Comparison of ENCODE assay signal across 21 cellular contexts in the genomic region with DNA sequence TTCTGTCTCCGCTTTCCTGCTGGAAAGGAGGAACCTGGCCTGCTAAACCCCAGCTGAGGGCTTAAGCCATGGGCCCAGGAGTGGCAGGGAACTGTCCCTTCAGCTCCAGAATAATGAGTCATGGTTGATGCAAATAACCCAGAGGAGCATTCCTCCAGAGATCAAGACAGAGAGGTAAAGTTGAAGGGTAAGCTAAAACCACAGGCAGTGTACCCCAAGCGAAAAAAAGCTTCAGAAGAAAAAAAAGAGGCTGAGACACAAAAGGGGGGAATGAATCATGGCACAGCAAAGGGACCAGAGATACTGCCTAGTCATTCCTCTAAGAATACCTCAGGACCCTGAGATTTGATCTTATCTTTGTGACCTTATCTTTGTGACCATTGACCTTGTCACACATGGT.
"Had no signal": no experiment of that assay in that cellular context is flagged by ENCODE, and none has a peak within 500 bp of the region (broad histone marks: within the 10 kb centered on the region; RNA-seq: fewer than 3 reads in every experiment).

No MANE protein-coding gene starts in this region.

- H3K4me3 Mint-ChIP-seq: naive thymus-derived CD8-positive, alpha-beta T cell had no signal

- H3K27ac ChIP-seq: ascending aorta, breast epithelium, ovary, psoas muscle, skin epidermis, transverse colon had no signal

- H3K4me3 ChIP-seq: ascending aorta, breast epithelium, ovary, psoas muscle, skin epidermis, transverse colon had no signal

- H3K9me3 ChIP-seq: ascending aorta, breast epithelium, ovary, psoas muscle, transverse colon had no signal

- DNase-seq: activated CD4-positive, alpha-beta T cell treated with anti-CD3 and anti-CD28 coated beads, Interleukin-2, amount 50 U/mL, for 1 hour; activated CD4-positive, CD25-positive, alpha-beta regulatory T cell treated with anti-CD3 and anti-CD28 coated beads, Interleukin-2, amount 50 U/mL, for 72 hours; activated CD8-positive, alpha-beta memory T cell treated with anti-CD3 and anti-CD28 coated beads, Interleukin-2, amount 50 U/mL, for 4 hours; activated effector memory CD4-positive, alpha-beta T cell treated with Interleukin-2 at 50 U/mL for 16 hours; activated naive CD4-positive, alpha-beta T cell treated with anti-CD3 and anti-CD28 coated beads, Interleukin-2, amount 50 U/mL, for 16 hours; activated T-cell treated with anti-CD3 and anti-CD28 coated beads, Interleukin-2, amount 50 U/mL, for 48 hours; cerebellar nuclear complex; cortex of kidney; head of caudate nucleus; left cardiac atrium; naive thymus-derived CD8-positive, alpha-beta T cell; ovary; psoas muscle; right cardiac atrium; stimulated activated naive CD8-positive, alpha-beta T cell treated with anti-CD3 and anti-CD28 coated beads, Interleukin-15, Interleukin-2, amounts not matched to agents 100 U/mL and 50 U/mL, for 24 hours; substantia nigra; T1000; transverse colon had no signal

- H3K4me1 ChIP-seq: ascending aorta, breast epithelium, psoas muscle had no signal

- H3K4me1 Mint-ChIP-seq: naive thymus-derived CD8-positive, alpha-beta T cell had no signal

- H3K36me3 ChIP-seq: ascending aorta, breast epithelium, ovary, transverse colon had no signal

- H3K27ac Mint-ChIP-seq: naive thymus-derived CD8-positive, alpha-beta T cell had no signal

- ATAC-seq: left cardiac atrium; naive thymus-derived CD8-positive, alpha-beta T cell; psoas muscle; right cardiac atrium; stimulated activated naive CD8-positive, alpha-beta T cell treated with anti-CD3 and anti-CD28 coated beads, Interleukin-15, Interleukin-2, amounts not matched to agents 100 U/mL and 50 U/mL, for 24 hours had no signal

- H3K27me3 ChIP-seq: ascending aorta, breast epithelium, ovary had no signal

- H3K36me3 Mint-ChIP-seq: naive thymus-derived CD8-positive, alpha-beta T cell had no signal
